In genomic region chr7:91515961-91516360, GRCh38 we compare ENCODE assay signal across 26 cellular contexts.
"Had no signal": no experiment of that assay in that cellular context is flagged by ENCODE, and none has a peak within 500 bp of the region (broad histone marks: within the 10 kb centered on the region; RNA-seq: fewer than 3 reads in every experiment).

No MANE protein-coding gene starts in this region.

- H3K4me3 Mint-ChIP-seq: natural killer cell; nephron; neural progenitor cell; stimulated activated effector memory CD8-positive, alpha-beta T cell treated with anti-CD3 and anti-CD28 coated beads, Interleukin-12 subunit alpha, Interleukin-12 subunit beta, amount 100 ng/mL, for 72 hours; stimulated activated naive B cell treated with anti-CD40 and anti-IgM and Interleukin-4, amounts not matched to agents 10 μg/mL and 1 μg/mL and 100 μg/mL, for 72 hours; stimulated activated naive CD8-positive, alpha-beta T cell treated with anti-CD3 and anti-CD28 coated beads, Interleukin-15, Interleukin-2, amounts not matched to agents 100 ng/mL and 50 ng/mL, for 24 hours had no signal

- H3K36me3 Mint-ChIP-seq: natural killer cell; neural progenitor cell; stimulated activated effector memory CD8-positive, alpha-beta T cell treated with anti-CD3 and anti-CD28 coated beads, Interleukin-12 subunit alpha, Interleukin-12 subunit beta, amount 100 ng/mL, for 72 hours; stimulated activated naive B cell treated with anti-CD40 and anti-IgM and Interleukin-4, amounts not matched to agents 10 μg/mL and 1 μg/mL and 100 μg/mL, for 72 hours had no signal

- H3K36me3 ChIP-seq: neural progenitor cell, ovary, right lobe of liver, sigmoid colon, stomach, thoracic aorta, thyroid gland, tibial nerve, upper lobe of left lung had no signal

- H3K79me2 ChIP-seq: parathyroid adenoma had no signal

- H3K4me1 Mint-ChIP-seq: natural killer cell; stimulated activated effector memory CD8-positive, alpha-beta T cell treated with anti-CD3 and anti-CD28 coated beads, Interleukin-12 subunit alpha, Interleukin-12 subunit beta, amount 100 ng/mL, for 72 hours; stimulated activated naive B cell treated with anti-CD40 and anti-IgM and Interleukin-4, amounts not matched to agents 10 μg/mL and 1 μg/mL and 100 μg/mL, for 72 hours had no signal

- H3K27me3 Mint-ChIP-seq: progenitor cell of endocrine pancreas; stimulated activated naive B cell treated with anti-CD40 and anti-IgM and Interleukin-4, amounts not matched to agents 10 μg/mL and 1 μg/mL and 100 μg/mL, for 72 hours; stimulated activated naive CD8-positive, alpha-beta T cell treated with anti-CD3 and anti-CD28 coated beads, Interleukin-15, Interleukin-2, amounts not matched to agents 100 ng/mL and 50 ng/mL, for 24 hours had no signal

- ATAC-seq: natural killer cell; psoas muscle; right cardiac atrium; right lobe of liver; stimulated activated effector memory CD8-positive, alpha-beta T cell treated with anti-CD3 and anti-CD28 coated beads, Interleukin-12 subunit alpha, Interleukin-12 subunit beta, amount 100 ng/mL, for 72 hours; stimulated activated naive B cell treated with anti-CD40 and anti-IgM and Interleukin-4, amounts not matched to agents 10 μg/mL and 1 μg/mL and 100 μg/mL, for 72 hours had no signal

- H3K27ac ChIP-seq: neural progenitor cell, ovary, parathyroid adenoma, psoas muscle, right lobe of liver, sigmoid colon, stomach, thoracic aorta, thyroid gland, tibial nerve, upper lobe of left lung had no signal

- H3K4me1 ChIP-seq: parathyroid adenoma, psoas muscle, right lobe of liver, sigmoid colon, stomach, upper lobe of left lung had no signal

- H3K27me3 ChIP-seq: neural progenitor cell, ovary, right lobe of liver, sigmoid colon, stomach, thyroid gland, tibial nerve, upper lobe of left lung had no signal

- DNase-seq: natural killer cell; occipital lobe; ovary; posterior cingulate gyrus; psoas muscle; right cardiac atrium; right lobe of liver; sigmoid colon; small intestine; stimulated activated CD4-positive, alpha-beta T cell treated with anti-CD3 and anti-CD28 coated beads, Interleukin-15, amount 100 ng/mL, for 24 hours; stimulated activated CD4-positive, alpha-beta T cell treated with anti-CD3 and anti-CD28 coated beads, Interleukin-2, amount 100 ng/mL, for 24 hours; stimulated activated CD4-positive, alpha-beta T cell treated with anti-CD3 and anti-CD28 coated beads, Interleukin-2, amount 100 ng/mL, for 48 hours; stimulated activated CD4-positive, alpha-beta T cell treated with anti-CD3 and anti-CD28 coated beads, Interleukin-4, amount 100 ng/mL, for 24 hours; stimulated activated naive B cell treated with anti-CD40 and anti-IgM and Interleukin-4, amounts not matched to agents 10 μg/mL and 1 μg/mL and 100 μg/mL, for 72 hours; stimulated activated naive CD4-positive, alpha-beta T cell treated with Interleukin-2 at 50 U/mL for 16 hours; stomach; thyroid gland; upper lobe of left lung had no signal

- H2AFZ ChIP-seq: neural progenitor cell, parathyroid adenoma had no signal

- H3K9me3 ChIP-seq: ovary, psoas muscle, right lobe of liver, sigmoid colon, stomach, thoracic aorta, thyroid gland, tibial nerve, upper lobe of left lung had no signal

- H3K4me2 ChIP-seq: neural progenitor cell had no signal

- H3K4me3 ChIP-seq: neural progenitor cell, ovary, psoas muscle, right lobe of liver, sigmoid colon, stomach, thoracic aorta, thyroid gland, tibial nerve, upper lobe of left lung had no signal

- H3K9ac ChIP-seq: neural progenitor cell, parathyroid adenoma had no signal

- H3K27ac Mint-ChIP-seq: natural killer cell; nephron; neural progenitor cell; progenitor cell of endocrine pancreas; stimulated activated effector memory CD8-positive, alpha-beta T cell treated with anti-CD3 and anti-CD28 coated beads, Interleukin-12 subunit alpha, Interleukin-12 subunit beta, amount 100 ng/mL, for 72 hours; stimulated activated naive B cell treated with anti-CD40 and anti-IgM and Interleukin-4, amounts not matched to agents 10 μg/mL and 1 μg/mL and 100 μg/mL, for 72 hours; stimulated activated naive CD8-positive, alpha-beta T cell treated with anti-CD3 and anti-CD28 coated beads, Interleukin-15, Interleukin-2, amounts not matched to agents 100 ng/mL and 50 ng/mL, for 24 hours had no signal
